Comparison of ENCODE assay signal across 13 cellular contexts in genomic region chr4:139840773-139841172, GRCh38.
"Had no signal": no experiment of that assay in that cellular context is flagged by ENCODE, and none has a peak within 500 bp of the region (broad histone marks: within the 10 kb centered on the region; RNA-seq: fewer than 3 reads in every experiment).

No MANE protein-coding gene starts in this region.

- DNase-seq: activated CD4-positive, alpha-beta memory T cell treated with anti-CD3 and anti-CD28 coated beads, Interleukin-2, amount 10 ng/mL, durations not matched to agents 7 days and 5 days; activated CD4-positive, alpha-beta T cell treated with anti-CD3 and anti-CD28 coated beads for 36 hours; activated effector memory CD4-positive, alpha-beta T cell treated with anti-CD3 and anti-CD28 coated beads, Interleukin-2, amount 50 U/mL, for 16 hours; activated T-cell treated with anti-CD3 and anti-CD28 coated beads, Interleukin-2, amount 50 U/mL, for 4 hours; central memory CD4-positive, alpha-beta T cell; colonic mucosa; hippocampal formation; left ventricle myocardium superior; pancreas; stimulated activated CD4-positive, alpha-beta T cell treated with anti-CD3 and anti-CD28 coated beads, Interleukin-12 subunit alpha, Interleukin-12 subunit beta, amount 100 ng/mL, for 4 hours; uterus had no signal

- H3K4me1 Mint-ChIP-seq: activated naive CD4-positive, alpha-beta T cell treated with anti-CD3 and anti-CD28 coated beads, Interleukin-2, amount 50 U/mL, for 24 hours; stimulated activated effector memory CD8-positive, alpha-beta T cell treated with anti-CD3 and anti-CD28 coated beads, Interleukin-12 subunit alpha, Interleukin-12 subunit beta, amount 100 ng/mL, for 72 hours had no signal

- H3K36me3 Mint-ChIP-seq: activated naive CD4-positive, alpha-beta T cell treated with anti-CD3 and anti-CD28 coated beads, Interleukin-2, amount 50 U/mL, for 24 hours; stimulated activated effector memory CD8-positive, alpha-beta T cell treated with anti-CD3 and anti-CD28 coated beads, Interleukin-12 subunit alpha, Interleukin-12 subunit beta, amount 100 ng/mL, for 72 hours had no signal

- H3K9me3 ChIP-seq: colonic mucosa, pancreas, uterus had no signal

- H3K9me3 Mint-ChIP-seq: activated CD4-positive, alpha-beta memory T cell treated with anti-CD3 and anti-CD28 coated beads, Interleukin-2, amount 10 ng/mL, durations not matched to agents 7 days and 5 days; activated naive CD4-positive, alpha-beta T cell treated with anti-CD3 and anti-CD28 coated beads, Interleukin-2, amount 50 U/mL, for 24 hours; activated T-cell treated with anti-CD3 and anti-CD28 coated beads, Interleukin-2, amount 50 U/mL, for 4 hours; stimulated activated effector memory CD8-positive, alpha-beta T cell treated with anti-CD3 and anti-CD28 coated beads, Interleukin-12 subunit alpha, Interleukin-12 subunit beta, amount 100 ng/mL, for 72 hours had no signal

- H3K27ac ChIP-seq: colonic mucosa, uterus had no signal

- H3K4me3 Mint-ChIP-seq: activated CD4-positive, alpha-beta memory T cell treated with anti-CD3 and anti-CD28 coated beads, Interleukin-2, amount 10 ng/mL, durations not matched to agents 7 days and 5 days; activated CD4-positive, alpha-beta T cell treated with anti-CD3 and anti-CD28 coated beads for 36 hours; activated T-cell treated with anti-CD3 and anti-CD28 coated beads, Interleukin-2, amount 50 U/mL, for 4 hours; stimulated activated effector memory CD8-positive, alpha-beta T cell treated with anti-CD3 and anti-CD28 coated beads, Interleukin-12 subunit alpha, Interleukin-12 subunit beta, amount 100 ng/mL, for 72 hours had no signal

- H3K4me1 ChIP-seq: uterus had no signal

- H3K4me3 ChIP-seq: colonic mucosa, pancreas, uterus had no signal

- H3K27me3 Mint-ChIP-seq: activated naive CD4-positive, alpha-beta T cell treated with anti-CD3 and anti-CD28 coated beads, Interleukin-2, amount 50 U/mL, for 24 hours had no signal

- H3K27me3 ChIP-seq: colonic mucosa, pancreas, uterus had no signal

- H3K27ac Mint-ChIP-seq: activated CD4-positive, alpha-beta memory T cell treated with anti-CD3 and anti-CD28 coated beads, Interleukin-2, amount 10 ng/mL, durations not matched to agents 7 days and 5 days; activated CD4-positive, alpha-beta T cell treated with anti-CD3 and anti-CD28 coated beads for 36 hours; activated naive CD4-positive, alpha-beta T cell treated with anti-CD3 and anti-CD28 coated beads, Interleukin-2, amount 50 U/mL, for 24 hours; stimulated activated effector memory CD8-positive, alpha-beta T cell treated with anti-CD3 and anti-CD28 coated beads, Interleukin-12 subunit alpha, Interleukin-12 subunit beta, amount 100 ng/mL, for 72 hours had no signal

- H3K36me3 ChIP-seq: colonic mucosa, pancreas, uterus had no signal
